ENCODE assay signal across 1 cellular context in the genomic region with DNA sequence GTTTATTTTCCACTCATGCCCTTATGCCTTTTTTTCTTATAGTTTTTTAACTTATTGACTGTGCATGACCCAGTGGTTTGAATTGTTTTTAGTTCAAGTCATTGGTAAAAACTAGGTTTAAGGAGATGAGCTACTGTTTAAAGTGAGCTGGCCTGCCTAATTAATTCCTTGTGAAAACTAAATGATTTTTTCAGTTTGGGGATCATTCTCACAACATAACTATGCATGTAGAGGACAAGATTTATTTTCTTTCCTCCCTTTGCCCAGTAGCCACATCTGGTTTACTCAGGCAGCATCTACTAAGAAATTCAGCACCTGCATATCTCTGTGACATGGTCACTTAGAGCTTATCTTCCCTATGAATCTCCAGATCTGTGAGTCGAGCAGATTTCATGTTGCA.
TF ChIP-seq lines count a peak whose summit lies in the region.

No MANE protein-coding gene starts in this region.

TF ChIP-seq in HCT116, 20 proteins besides CTCF, POLR2A, EP300 and RAD21 (continued from another document):
- TF ChIP-seq ZBTB33 (IDR thresholded peaks at IDR 0.05; ENCODE audit: extremely low read depth, insufficient replicate concordance, low read length) (no peak), ZNF274 (IDR thresholded peaks at IDR 0.05; ENCODE audit: low read depth, low read length) (no peak), TCF7L2 (IDR thresholded peaks at IDR 0.05; ENCODE audit: borderline replicate concordance, extremely low read depth, insufficient read depth, insufficient read length) (no peak), ATF3 (IDR thresholded peaks at IDR 0.05) (no peak), EZH2phosphoT487 (IDR thresholded peaks at IDR 0.05; ENCODE audit: borderline replicate concordance) (no peak), YY1 (IDR thresholded peaks at IDR 0.05; ENCODE audit: extremely low read depth, insufficient replicate concordance, low read depth, low read length) (no peak)
- TF ChIP-seq, protein P1, sequence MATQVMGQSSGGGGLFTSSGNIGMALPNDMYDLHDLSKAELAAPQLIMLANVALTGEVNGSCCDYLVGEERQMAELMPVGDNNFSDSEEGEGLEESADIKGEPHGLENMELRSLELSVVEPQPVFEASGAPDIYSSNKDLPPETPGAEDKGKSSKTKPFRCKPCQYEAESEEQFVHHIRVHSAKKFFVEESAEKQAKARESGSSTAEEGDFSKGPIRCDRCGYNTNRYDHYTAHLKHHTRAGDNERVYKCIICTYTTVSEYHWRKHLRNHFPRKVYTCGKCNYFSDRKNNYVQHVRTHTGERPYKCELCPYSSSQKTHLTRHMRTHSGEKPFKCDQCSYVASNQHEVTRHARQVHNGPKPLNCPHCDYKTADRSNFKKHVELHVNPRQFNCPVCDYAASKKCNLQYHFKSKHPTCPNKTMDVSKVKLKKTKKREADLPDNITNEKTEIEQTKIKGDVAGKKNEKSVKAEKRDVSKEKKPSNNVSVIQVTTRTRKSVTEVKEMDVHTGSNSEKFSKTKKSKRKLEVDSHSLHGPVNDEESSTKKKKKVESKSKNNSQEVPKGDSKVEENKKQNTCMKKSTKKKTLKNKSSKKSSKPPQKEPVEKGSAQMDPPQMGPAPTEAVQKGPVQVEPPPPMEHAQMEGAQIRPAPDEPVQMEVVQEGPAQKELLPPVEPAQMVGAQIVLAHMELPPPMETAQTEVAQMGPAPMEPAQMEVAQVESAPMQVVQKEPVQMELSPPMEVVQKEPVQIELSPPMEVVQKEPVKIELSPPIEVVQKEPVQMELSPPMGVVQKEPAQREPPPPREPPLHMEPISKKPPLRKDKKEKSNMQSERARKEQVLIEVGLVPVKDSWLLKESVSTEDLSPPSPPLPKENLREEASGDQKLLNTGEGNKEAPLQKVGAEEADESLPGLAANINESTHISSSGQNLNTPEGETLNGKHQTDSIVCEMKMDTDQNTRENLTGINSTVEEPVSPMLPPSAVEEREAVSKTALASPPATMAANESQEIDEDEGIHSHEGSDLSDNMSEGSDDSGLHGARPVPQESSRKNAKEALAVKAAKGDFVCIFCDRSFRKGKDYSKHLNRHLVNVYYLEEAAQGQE (IDR thresholded peaks at IDR 0.05; ENCODE audit: low read depth) = no peak
TF ChIP-seq in HCT116: peak in this region for 0.
